ENCODE assay signal across 8 cellular contexts in genomic region chr4:94207469-94208224, GRCh38. TPM values are rescaled to one million over a fixed set of nuclear protein-coding genes. Genes with fewer than 3 reads are reported as not detected.
DNase-seq lines count a peak whose midpoint lies in the region; ATAC-seq lines count a peak whose summit lies in the region.

TSS of gene SMARCAD1 (plus strand) at chr4:94207865. CDS start at chr4:94208395, 530 bp downstream.

- CTCF ChIA-PET in activated CD4-positive, alpha-beta T cell treated with anti-CD3 and anti-CD28 coated beads for 36 hours (lab: Charles Lee): interaction anchor here (0.8 to 1.5 kb wide), 3 partner anchors 47 to 417 kb away, joined by 3 to 4 read pairs (median 3); no protein-coding TSS in a partner anchor

- H3K9me3 Mint-ChIP-seq in activated CD4-positive, alpha-beta T cell treated with anti-CD3 and anti-CD28 coated beads for 36 hours (ENCODE audit: low read depth): no peaks in the 10 kb centered on the region

- H3K36me3 Mint-ChIP-seq in activated CD4-positive, alpha-beta T cell treated with anti-CD3 and anti-CD28 coated beads for 36 hours (ENCODE audit: low read depth): peaks cover 32% of the 10 kb centered on the region

- H3K4me1 Mint-ChIP-seq in activated CD4-positive, alpha-beta T cell treated with anti-CD3 and anti-CD28 coated beads for 36 hours: peaks cover 27% of the 10 kb centered on the region

- intact Hi-C loops in activated CD4-positive, alpha-beta T cell treated with anti-CD3 and anti-CD28 coated beads for 36 hours (cut with DNase I, micrococcal nuclease): loop anchor here (1.0 to 5.0 kb wide), 3 partner anchors 140 to 244 kb away; partner anchors contain the start of gene PDLIM5 (in 2 of the 2)

- H3K27ac ChIP-seq in cingulate gyrus (ENCODE audit: low read depth, low read length): peak within 1 kb of the TSS; percentile 83

- peak; percentile 93 for ATAC-seq in HG03442 (IDR thresholded peaks at IDR 0.05; ENCODE audit: unreplicated experiment)
- ATAC-seq in activated CD4-positive, alpha-beta T cell treated with anti-CD3 and anti-CD28 coated beads for 36 hours: peak; percentile 94

- H3K4me3 Mint-ChIP-seq in activated CD4-positive, alpha-beta T cell treated with anti-CD3 and anti-CD28 coated beads for 36 hours: peak within 1 kb of the TSS; percentile 92

- DNase-seq in Ammon's horn (ENCODE audit: low spot score) (peak; percentile 95), GM19238 (ENCODE audit: insufficient read length, low spot score) (peak; percentile 63), NCI-H524 (lab: John Stamatoyannopoulos, UW) (peak; percentile 73 to 84), kidney tubule cell (ENCODE audit: low spot score) (peak; percentile 94)
- DNase-seq in activated CD4-positive, alpha-beta T cell treated with anti-CD3 and anti-CD28 coated beads for 36 hours: peak; percentile 95
- DNase-seq in stimulated activated CD4-positive, alpha-beta T cell treated with anti-CD3 and anti-CD28 coated beads, Interleukin-1b, Interleukin-23, amount 100 ng/mL, for 24 hours (ENCODE audit: low read depth in 4 of 4, low spot score in 1 of 4): peak; percentile 77 to 85 (median 80)

- peak within 1 kb of the TSS; percentile 99 for H3K27ac Mint-ChIP-seq in activated CD4-positive, alpha-beta T cell treated with anti-CD3 and anti-CD28 coated beads for 36 hours

- POLR2A ChIA-PET in activated CD4-positive, alpha-beta T cell treated with anti-CD3 and anti-CD28 coated beads for 36 hours (lab: Charles Lee): interaction anchor here (0.6 kb wide), 1 partner anchor 990 kb away, joined by 4 read pairs; no protein-coding TSS in a partner anchor

- peaks cover 4% of the 10 kb centered on the region for H3K27me3 Mint-ChIP-seq in activated CD4-positive, alpha-beta T cell treated with anti-CD3 and anti-CD28 coated beads for 36 hours

RNA-seq across cellular contexts. Expression of gene SMARCAD1, which starts in this region (rescaled TPM):
- total RNA-seq in activated CD4-positive, alpha-beta T cell treated with anti-CD3 and anti-CD28 coated beads for 36 hours: 10 to 100 TPM; 32.3 to 33.1 TPM

Comparison
In these comparisons a context has a peak if more than half of its experiments do, and no peak if none do; other contexts are left out.
1. Peak in every context shown above with its lines: DNase-seq, ATAC-seq and H3K27ac ChIP-seq.